In genomic region chr10:48464121-48464870, GRCh38 we compare ENCODE assay signal across 18 cellular contexts.
DNase-seq lines count a peak whose midpoint lies in the region; ATAC-seq and TF ChIP-seq lines count a peak whose summit lies in the region.
"Had no signal": no experiment of that assay in that cellular context is flagged by ENCODE, and none has a peak within 500 bp of the region (broad histone marks: within the 10 kb centered on the region; RNA-seq: fewer than 3 reads in every experiment).

No MANE protein-coding gene starts in this region.

- H3K9ac ChIP-seq in mesenchymal stem cell (ENCODE audit: low read length), result no peak overlapping the region

- no peak overlapping the region for H2AK5ac ChIP-seq in mesenchymal stem cell (ENCODE audit: low read length, severe bottlenecking)

- TF ChIP-seq CTCF in RWPE1 (conservative IDR thresholded peaks at IDR 0.05; ENCODE audit: low read depth) (no peak), stomach (IDR thresholded peaks at IDR 0.05) (no peak), psoas muscle (IDR thresholded peaks at IDR 0.05) (no peak), prostate gland (IDR thresholded peaks at IDR 0.05) (no peak)

- no peak overlapping the region for H2BK5ac ChIP-seq in mesenchymal stem cell (ENCODE audit: low read depth, low read length, poor library complexity, severe bottlenecking)

- intact Hi-C loops in stomach (cut with DNase I; ENCODE audit: low total_unique reads), result no loop called here
- intact Hi-C loops in psoas muscle (cut with DNase I), result no loop called here
- intact Hi-C loops in prostate gland (cut with DNase I), result no loop called here

- H3K9me3 Mint-ChIP-seq in activated T-cell treated with anti-CD3 and anti-CD28 coated beads, Interleukin-2, amount 50 U/mL, for 24 hours, result no peaks in the 10 kb centered on the region
- H3K9me3 Mint-ChIP-seq: activated T-helper 17 cell treated with anti-CD3 and anti-CD28 coated beads, Interleukin-2, amount 50 U/mL, for 72 hours had no signal

- no peak overlapping the region for H2AFZ ChIP-seq in mesenchymal stem cell (ENCODE audit: low read depth, low read length)

- no peak for TF ChIP-seq EP300 in stomach (IDR thresholded peaks at IDR 0.05)

- peak overlapping the region in 1 of 2 experiments; percentile 61 for H3K14ac ChIP-seq in mesenchymal stem cell (ENCODE audit: low read length in 2 of 2)

- peaks cover 14% of the 10 kb centered on the region for H3K4me1 ChIP-seq in mesenchymal stem cell (ENCODE audit: control insufficient read depth, insufficient read depth, low read depth, low read length)
- H3K4me1 ChIP-seq in stomach, result peaks cover 0 to 22% (median 6%) of the 10 kb centered on the region in 4 donors
- peaks cover 14% of the 10 kb centered on the region for H3K4me1 ChIP-seq in psoas muscle
- H3K4me1 ChIP-seq in prostate gland (replicated peaks), result no peaks in the 10 kb centered on the region
- H3K4me1 ChIP-seq: HAP-1 had no signal

- H3K36me3 Mint-ChIP-seq in activated T-cell treated with anti-CD3 and anti-CD28 coated beads, Interleukin-2, amount 50 U/mL, for 24 hours (ENCODE audit: low read depth), result no peaks in the 10 kb centered on the region
- H3K36me3 Mint-ChIP-seq: CD4-positive, CD25-positive, alpha-beta regulatory T cell had no signal

- ATAC-seq in psoas muscle, result no peak
- ATAC-seq: activated T-helper 17 cell treated with anti-CD3 and anti-CD28 coated beads, Interleukin-2, amount 50 U/mL, for 72 hours had no signal

- 94% methylated on average over 9 of the region's 9 CpGs for WGBS in mesenchymal stem cell
- 70 to 80% (median 75%) methylated on average over 8 to 9 of the region's 9 CpGs for WGBS in stomach, 5 donors
- 84 to 88% (median 85%) methylated on average over 9 of the region's 9 CpGs for WGBS in psoas muscle, 3 donors
- 72% methylated on average over 9 of the region's 9 CpGs for WGBS in prostate gland

- H3K36me3 ChIP-seq in mesenchymal stem cell (ENCODE audit: control insufficient read depth in 1 of 2, insufficient read depth in 2 of 2, low read depth in 1 of 2, low read length in 2 of 2) (peaks cover 9 to 37% of the 10 kb centered on the region in 2 experiments), stomach (no peaks in the 10 kb centered on the region), psoas muscle (ENCODE audit: insufficient read depth in 1 of 2, low read depth in 1 of 2) (no peaks in the 10 kb centered on the region), prostate gland (no peaks in the 10 kb centered on the region)
- H3K36me3 ChIP-seq: HAP-1 had no signal

- H3K27me3 ChIP-seq in mesenchymal stem cell (ENCODE audit: control insufficient read depth in 1 of 2, insufficient read depth in 1 of 2, low read length in 2 of 2) (peaks cover 0 to 10% of the 10 kb centered on the region in 2 experiments), stomach (peaks cover 0 to 22% (median 11%) of the 10 kb centered on the region in 3 donors), psoas muscle (ENCODE audit: insufficient read depth in 3 of 3, low read length in 2 of 3) (peaks cover 0 to 3% (median 0%) of the 10 kb centered on the region in 3 donors), prostate gland (replicated peaks; ENCODE audit: insufficient read depth) (no peaks in the 10 kb centered on the region)

- no peak overlapping the region for H4K8ac ChIP-seq in mesenchymal stem cell (ENCODE audit: low read length)

- H2BK15ac ChIP-seq in mesenchymal stem cell (ENCODE audit: low read depth, poor library complexity, severe bottlenecking), result peak overlapping the region; percentile 12

- H3K27ac Mint-ChIP-seq in activated T-cell treated with anti-CD3 and anti-CD28 coated beads, Interleukin-2, amount 50 U/mL, for 24 hours, result no peak overlapping the region
- H3K27ac Mint-ChIP-seq: activated T-helper 17 cell treated with anti-CD3 and anti-CD28 coated beads, Interleukin-2, amount 50 U/mL, for 72 hours; CD4-positive, CD25-positive, alpha-beta regulatory T cell had no signal

- peak overlapping the region; percentile 69 for H4K91ac ChIP-seq in mesenchymal stem cell (ENCODE audit: low read length)

- H3K9me3 ChIP-seq in mesenchymal stem cell (ENCODE audit: control insufficient read depth, low read length) (no peaks in the 10 kb centered on the region), stomach (no peaks in the 10 kb centered on the region), psoas muscle (no peaks in the 10 kb centered on the region), prostate gland (no peaks in the 10 kb centered on the region)
- H3K9me3 ChIP-seq: HAP-1 had no signal

- no peaks in the 10 kb centered on the region for H3K27me3 Mint-ChIP-seq in activated T-cell treated with anti-CD3 and anti-CD28 coated beads, Interleukin-2, amount 50 U/mL, for 24 hours
- H3K27me3 Mint-ChIP-seq: activated T-helper 17 cell treated with anti-CD3 and anti-CD28 coated beads, Interleukin-2, amount 50 U/mL, for 72 hours; CD4-positive, CD25-positive, alpha-beta regulatory T cell had no signal

- no peaks in the 10 kb centered on the region for H3K4me1 Mint-ChIP-seq in activated T-cell treated with anti-CD3 and anti-CD28 coated beads, Interleukin-2, amount 50 U/mL, for 24 hours (ENCODE audit: low read depth)
- H3K4me1 Mint-ChIP-seq: activated T-helper 17 cell treated with anti-CD3 and anti-CD28 coated beads, Interleukin-2, amount 50 U/mL, for 72 hours; CD4-positive, CD25-positive, alpha-beta regulatory T cell had no signal

- H3K4me3 Mint-ChIP-seq in activated T-cell treated with anti-CD3 and anti-CD28 coated beads, Interleukin-2, amount 50 U/mL, for 24 hours, result no peak overlapping the region
- H3K4me3 Mint-ChIP-seq: activated T-helper 17 cell treated with anti-CD3 and anti-CD28 coated beads, Interleukin-2, amount 50 U/mL, for 72 hours; CD4-positive, CD25-positive, alpha-beta regulatory T cell had no signal

- no peak overlapping the region for H3K23ac ChIP-seq in mesenchymal stem cell (ENCODE audit: low read length in 2 of 2)

- CTCF ChIA-PET in RWPE1 (lab: Yijun Ruan, JAX), result interaction anchor here (0.9 kb wide), 1 partner anchor 192 kb away, joined by 3 read pairs; no protein-coding TSS in a partner anchor

- no peak overlapping the region for H3K4me2 ChIP-seq in mesenchymal stem cell (ENCODE audit: low read length, poor library complexity, severe bottlenecking)

- TF ChIP-seq POLR2A in stomach (IDR thresholded peaks at IDR 0.05) (no peak), prostate gland (IDR thresholded peaks at IDR 0.05) (no peak)

- POLR2A ChIA-PET in RWPE1 (lab: Yijun Ruan, JAX; ENCODE audit: low non-redundant PET), result no interaction called here

- peak overlapping the region in 1 of 2 experiments; percentile 35 for H3K4ac ChIP-seq in mesenchymal stem cell (ENCODE audit: low read depth in 1 of 2, low read length in 2 of 2)

- peaks cover 10% of the 10 kb centered on the region for H3K79me1 ChIP-seq in mesenchymal stem cell (replicated peaks; ENCODE audit: low read length, poor library complexity, severe bottlenecking)

- H2BK12ac ChIP-seq in mesenchymal stem cell (ENCODE audit: low read length in 2 of 2), result peak overlapping the region in 1 of 2 experiments; percentile 39

- H3K4me3 ChIP-seq in mesenchymal stem cell (ENCODE audit: insufficient read depth in 1 of 2, low read depth in 1 of 2, low read length in 2 of 2) (no peak overlapping the region), stomach (no peak overlapping the region), psoas muscle (no peak overlapping the region), prostate gland (no peak overlapping the region)
- H3K4me3 ChIP-seq: HAP-1 had no signal

- peak; percentile 14 for DNase-seq in activated T-cell treated with anti-CD3 and anti-CD28 coated beads, Interleukin-2, amount 50 U/mL, for 24 hours
- no peak for DNase-seq in activated T-cell treated with anti-CD3 and anti-CD28 coated beads, Interleukin-2, amount 50 U/mL, for 1 hour
- DNase-seq in RWPE1 (ENCODE audit: low spot score) (no peak), mesenchymal stem cell (no peak), stomach (peak; percentile 14), psoas muscle (no peak), prostate gland (ENCODE audit: low spot score) (no peak), glomerular visceral epithelial cell (ENCODE audit: extremely low spot score) (no peak)
- DNase-seq: ACHN; CD4-positive, CD25-positive, alpha-beta regulatory T cell; central memory CD4-positive, alpha-beta T cell; effector CD4-positive, alpha-beta T cell; NCI-H524 treated with DMSO at 0.1 percent for 48 hours; SHP77 treated with DMSO at 0.1 percent for 48 hours; stimulated activated CD4-positive, alpha-beta T cell treated with anti-CD3 and anti-CD28 coated beads, Interleukin-1b, Interleukin-23, amount 100 ng/mL, for 48 hours had no signal

- peak overlapping the region in 1 of 2 experiments; percentile 29 for H3K18ac ChIP-seq in mesenchymal stem cell (ENCODE audit: low read depth in 1 of 2, low read length in 2 of 2)

- H3K27ac ChIP-seq in RWPE1 (peak overlapping the region; percentile 80), mesenchymal stem cell (ENCODE audit: low read length, poor library complexity, severe bottlenecking) (no peak overlapping the region), stomach (no peak overlapping the region), psoas muscle (no peak overlapping the region), prostate gland (no peak overlapping the region)
- H3K27ac ChIP-seq: VCaP had no signal

- no peak overlapping the region for H2BK120ac ChIP-seq in mesenchymal stem cell (ENCODE audit: low read depth, low read length)

Comparison
In these comparisons a context has a peak if more than half of its experiments do, and no peak if none do; other contexts are left out.
1. DNase-seq: peak in activated T-cell treated with anti-CD3 and anti-CD28 coated beads, Interleukin-2, amount 50 U/mL, for 24 hours (single experiment) and stomach (single experiment); none in activated T-cell treated with anti-CD3 and anti-CD28 coated beads, Interleukin-2, amount 50 U/mL, for 1 hour (single experiment), RWPE1 (single experiment), mesenchymal stem cell (single experiment), psoas muscle (0 of 2), prostate gland (single experiment) and glomerular visceral epithelial cell (single experiment).